ENCODE assay signal across 21 cellular contexts in genomic region chr2:66920415-66920814, GRCh38.
DNase-seq lines count a peak whose midpoint lies in the region; ATAC-seq and TF ChIP-seq lines count a peak whose summit lies in the region.
"Had no signal": no experiment of that assay in that cellular context is flagged by ENCODE, and none has a peak within 500 bp of the region (broad histone marks: within the 10 kb centered on the region; RNA-seq: fewer than 3 reads in every experiment).

No MANE protein-coding gene starts in this region.

- POLR2A ChIA-PET in HEK293 (lab: Yijun Ruan, JAX) = no interaction called here
- POLR2A ChIA-PET in HEK293T (lab: Yijun Ruan, JAX) = no interaction called here

- H3K9me3 ChIP-seq in HEK293 (ENCODE audit: control insufficient read depth, insufficient read depth, low read depth, low read length) (no peaks in the 10 kb centered on the region), neural cell (ENCODE audit: low read length) (no peaks in the 10 kb centered on the region)
- H3K9me3 ChIP-seq: BE2C, BLaER1 had no signal

- no peak overlapping the region for H3K9ac ChIP-seq in neural cell (ENCODE audit: low read length)
- H3K9ac ChIP-seq: BLaER1 had no signal

- H3K27ac ChIP-seq in HEK293 (ENCODE audit: extremely low read depth, low read depth, low read length) (no peak overlapping the region), neural cell (ENCODE audit: low read length) (peak overlapping the region; percentile 29)
- H3K27ac ChIP-seq: BLaER1 had no signal

- CTCF ChIA-PET in HEK293 (lab: Yijun Ruan, JAX) (no interaction called here), HEK293T (lab: Yijun Ruan, JAX) (interaction anchor here (1.0 kb wide), 1 partner anchor 335 kb away, joined by 3 read pairs; no protein-coding TSS in a partner anchor)

- no peak for ATAC-seq in HG02870 (IDR thresholded peaks at IDR 0.05; ENCODE audit: unreplicated experiment)
- ATAC-seq in HG03280 (IDR thresholded peaks at IDR 0.05; ENCODE audit: unreplicated experiment) = no peak

- no peaks in the 10 kb centered on the region for H3K27me3 ChIP-seq in neural cell (ENCODE audit: insufficient read depth, low read depth, low read length)
- H3K27me3 ChIP-seq: BE2C, BLaER1 had no signal

- H3K36me3 ChIP-seq in HEK293 (ENCODE audit: control insufficient read depth in 2 of 2, insufficient read depth in 1 of 2, low read length in 2 of 2) = no peaks in the 10 kb centered on the region
- no peaks in the 10 kb centered on the region for H3K36me3 ChIP-seq in neural cell (ENCODE audit: insufficient read depth, low read length)
- H3K36me3 ChIP-seq: BE2C, BLaER1 had no signal

- no peak for TF ChIP-seq CTCF in HEK293 (tag by site-specific recombination; IDR thresholded peaks at IDR 0.05)
- TF ChIP-seq CTCF in neural cell (IDR thresholded peaks at IDR 0.05; ENCODE audit: poor library complexity, severe bottlenecking) = no peak

- no peak for DNase-seq in HEK293T (ENCODE audit: extremely low spot score)
- DNase-seq: 8988T; ACHN; BE2C; C1 segment of cervical spinal cord; CD4-positive, alpha-beta memory T cell; CD4-positive, CD25-positive, alpha-beta regulatory T cell; CD8-positive, alpha-beta memory T cell; COR-L47; DMS 273 treated with DMSO at 0.1 percent for 48 hours; DMS153; DMS53; DMS79; DND-41; EL; GDM1 had no signal

- H3K4me3 ChIP-seq in HEK293 (ENCODE audit: low read depth, low read length) (no peak overlapping the region), neural cell (ENCODE audit: low read length) (no peak overlapping the region)
- H3K4me3 ChIP-seq: BLaER1 had no signal

- no peak for TF ChIP-seq EP300 in neural cell (conservative IDR thresholded peaks at IDR 0.05; ENCODE audit: poor library complexity, severe bottlenecking)

- H2AFZ ChIP-seq in neural cell (ENCODE audit: low read depth, low read length) = no peak overlapping the region

- TF ChIP-seq RAD21 in neural cell (conservative IDR thresholded peaks at IDR 0.05) = no peak

- H3K79me2 ChIP-seq in neural cell (replicated peaks; ENCODE audit: insufficient read depth, low read length) = no peaks in the 10 kb centered on the region

- no peaks in the 10 kb centered on the region for H3K4me1 ChIP-seq in HEK293 (ENCODE audit: control insufficient read depth, insufficient read depth, low read length)
- H3K4me1 ChIP-seq: BE2C, BLaER1 had no signal

- no peaks in the 10 kb centered on the region for H3F3A ChIP-seq in neural cell (ENCODE audit: insufficient read depth, low read length, poor library complexity, severe bottlenecking)

- no peaks in the 10 kb centered on the region for H3K9me2 ChIP-seq in neural cell (ENCODE audit: insufficient read depth, low read length)

- H4K20me1 ChIP-seq in neural cell (ENCODE audit: insufficient read depth) = no peaks in the 10 kb centered on the region
- H4K20me1 ChIP-seq: BLaER1 had no signal

- H3K4me2 ChIP-seq in neural cell (ENCODE audit: low read length) = no peak overlapping the region
- H3K4me2 ChIP-seq: BLaER1 had no signal

TF ChIP-seq in HEK293, 187 proteins besides CTCF, POLR2A, EP300 and RAD21:
- TF ChIP-seq ZNF132 (tag by site-specific recombination; IDR thresholded peaks at IDR 0.05; ENCODE audit: borderline replicate concordance) (no peak), SP2 (tag by site-specific recombination; IDR thresholded peaks at IDR 0.05) (no peak), ATF2 (tag by site-specific recombination; IDR thresholded peaks at IDR 0.05; ENCODE audit: low read depth) (peak; percentile 81), ZSCAN30 (tag by site-specific recombination; IDR thresholded peaks at IDR 0.05) (no peak)

TF ChIP-seq in HEK293T, 16 proteins besides CTCF, POLR2A, EP300 and RAD21:
- TF ChIP-seq L3MBTL2 (conservative IDR thresholded peaks at IDR 0.05) (no peak), NFRKB (IDR thresholded peaks at IDR 0.05) (no peak), FOXA1 (IDR thresholded peaks at IDR 0.05) (no peak), PKNOX1 (IDR thresholded peaks at IDR 0.05) (peak; percentile 71), TARDBP (IDR thresholded peaks at IDR 0.05) (no peak), ARNT (IDR thresholded peaks at IDR 0.05) (no peak)
TF ChIP-seq in HEK293T: peak in this region for 1.

TF ChIP-seq in neural cell, 6 proteins besides CTCF, POLR2A, EP300 and RAD21:
- TF ChIP-seq MXI1 (conservative IDR thresholded peaks at IDR 0.05; ENCODE audit: poor library complexity, severe bottlenecking) (no peak), POLR2AphosphoS5 (IDR thresholded peaks at IDR 0.05) (no peak), EZH2 (IDR thresholded peaks at IDR 0.05; ENCODE audit: borderline replicate concordance, insufficient read depth, low read length, poor library complexity, severe bottlenecking) (no peak), TAF1 (IDR thresholded peaks at IDR 0.05; ENCODE audit: low read depth) (no peak), SMC3 (conservative IDR thresholded peaks at IDR 0.05; ENCODE audit: poor library complexity) (no peak), REST (IDR thresholded peaks at IDR 0.05; ENCODE audit: borderline replicate concordance) (no peak)
